ENCODE assay signal across 8 cellular contexts in genomic region chr12:104456950-104457745, GRCh38. TPM values are rescaled to one million over a fixed set of nuclear protein-coding genes. Genes with fewer than 3 reads are reported as not detected.
A peak's percentile ranks its signal among the peaks of the same experiment; 100 is the strongest.
DNase-seq lines count a peak whose midpoint lies in the region; ATAC-seq and TF ChIP-seq lines count a peak whose summit lies in the region.

No MANE protein-coding gene starts in this region.

- no peaks in the 10 kb centered on the region for H3K9me3 ChIP-seq in esophagus muscularis mucosa
- no peaks in the 10 kb centered on the region for H3K9me3 ChIP-seq in muscle layer of colon (ENCODE audit: low read length)

- H3K4me3 Mint-ChIP-seq in Calu3 (ENCODE audit: low read depth, unreplicated experiment) = peak overlapping the region; percentile 95

- peak overlapping the region; percentile 67 to 82 (median 72) for H3K27ac ChIP-seq in esophagus muscularis mucosa (replicated peaks in 1 of 4)
- peak overlapping the region; percentile 59 for H3K27ac ChIP-seq in muscle layer of colon (ENCODE audit: low read depth, low read length)
- peak overlapping the region; percentile 72 for H3K27ac ChIP-seq in substantia nigra (ENCODE audit: low read depth, low read length, poor library complexity, severe bottlenecking)

- H3K4me3 ChIP-seq in esophagus muscularis mucosa = peak overlapping the region; percentile 69 to 83 (median 74)
- H3K4me3 ChIP-seq in muscle layer of colon (ENCODE audit: low read depth in 1 of 2, low read length in 2 of 2) = peak overlapping the region; percentile 66 to 96

- 0% methylated on average over 15 of the region's 71 CpGs for WGBS in esophagus muscularis mucosa

- peak overlapping the region; percentile 46 for H3K9ac ChIP-seq in muscle layer of colon (ENCODE audit: low read length)

- intact Hi-C loops in Calu3 (cut with micrococcal nuclease; ENCODE audit: unreplicated experiment) = no loop called here
- intact Hi-C loops in esophagus muscularis mucosa (cut with DNase I) = loop anchor here (10.0 kb wide), 1 partner anchor 258 kb away; no protein-coding TSS in a partner anchor

- peaks cover 5 to 47% (median 40%) of the 10 kb centered on the region in 4 donors for H3K4me1 ChIP-seq in esophagus muscularis mucosa
- H3K4me1 ChIP-seq in muscle layer of colon (ENCODE audit: insufficient read depth, low read length) = peaks cover 11% of the 10 kb centered on the region

- H3K9me3 Mint-ChIP-seq in Calu3 (ENCODE audit: low read depth, unreplicated experiment) = no peaks in the 10 kb centered on the region

- no TSS peak for BruUV-seq in Calu3 (replicated peaks; lab: Mats Ljungman, UMichigan)

- H3K27me3 ChIP-seq in esophagus muscularis mucosa (peaks cover 0 to 4% (median 0%) of the 10 kb centered on the region in 4 donors), muscle layer of colon (ENCODE audit: control insufficient read depth in 1 of 2, insufficient read depth in 2 of 2, low read length in 2 of 2) (no peaks in the 10 kb centered on the region)

- DNase-seq in Calu3 = peak; percentile 64
- peak; percentile 37 for DNase-seq in NOMO-1 treated with DMSO at 0.1 percent for 48 hours (lab: John Stamatoyannopoulos, UW; ENCODE audit: unreplicated experiment)
- peak; percentile 72 for DNase-seq in activated T-cell treated with anti-CD3 and anti-CD28 coated beads, Interleukin-2, amount 50 U/mL, for 1 hour
- DNase-seq in esophagus muscularis mucosa (ENCODE audit: extremely low spot score) = no peak
- peak in 36 of 49 donors; percentile 20 to 69 (median 38) for DNase-seq in substantia nigra (lab: John Stamatoyannopoulos, UW)

- TF ChIP-seq POLR2A in esophagus muscularis mucosa (IDR thresholded peaks at IDR 0.05; ENCODE audit: low read depth) = no peak

- peaks cover 79% of the 10 kb centered on the region for H3K27me3 Mint-ChIP-seq in Calu3 (ENCODE audit: unreplicated experiment)

- H3K4me1 Mint-ChIP-seq in Calu3 (ENCODE audit: low read depth, unreplicated experiment) = peaks cover 7% of the 10 kb centered on the region

- H3K27ac Mint-ChIP-seq in Calu3 (ENCODE audit: unreplicated experiment) = peak overlapping the region; percentile 55

- no peak for TF ChIP-seq EP300 in esophagus muscularis mucosa (IDR thresholded peaks at IDR 0.05)

- ATAC-seq in GM19438 (IDR thresholded peaks at IDR 0.05; ENCODE audit: low read depth, unreplicated experiment) (peak; percentile 30), HG03558 (IDR thresholded peaks at IDR 0.05; ENCODE audit: extremely low read depth, unreplicated experiment) (peak; percentile 11)

- CTCF ChIA-PET in Calu3 (lab: Charles Lee) = interaction anchor here (0.7 to 1.8 kb wide), 8 partner anchors 10 to 1105 kb away, joined by 3 to 7 read pairs (median 4); no protein-coding TSS in a partner anchor

- no peaks in the 10 kb centered on the region for H3K36me3 ChIP-seq in esophagus muscularis mucosa
- H3K36me3 ChIP-seq in muscle layer of colon (ENCODE audit: insufficient read depth, low read length) = no peaks in the 10 kb centered on the region

- peaks cover 20% of the 10 kb centered on the region for H3K36me3 Mint-ChIP-seq in Calu3 (ENCODE audit: insufficient read depth, unreplicated experiment)

- peak; percentile 45 for TF ChIP-seq CTCF in Calu3 (IDR thresholded peaks at IDR 0.05; ENCODE audit: unreplicated experiment)
- TF ChIP-seq CTCF in esophagus muscularis mucosa (IDR thresholded peaks at IDR 0.05) = peak; percentile 22 to 26 (median 22)

RNA-seq across cellular contexts. Expression of gene CHST11, which starts 0.4 kb away (rescaled TPM):
- total RNA-seq in Calu3 (2022) (1.1 and 1.4 TPM in 2 replicates), esophagus muscularis mucosa (10 to 100 TPM in 1 of 4 donors, 1 to 10 TPM in 3; 5.7 to 15.7 (median 7.1) TPM)
